8 cellular contexts compared by ENCODE assay signal in genomic region chr20:44733341-44734069, GRCh38. TPM values are rescaled to one million over a fixed set of nuclear protein-coding genes. Genes with fewer than 3 reads are reported as not detected.
DNase-seq lines count a peak whose midpoint lies in the region; ATAC-seq and TF ChIP-seq lines count a peak whose summit lies in the region.

No MANE protein-coding gene starts in this region.

- CTCF ChIA-PET in GM10248 (lab: Yijun Ruan, JAX) = interaction anchor here (0.9 to 13.0 kb wide), 15 partner anchors 10 to 349 kb away, joined by 3 to 178 read pairs (median 4); partner anchors contain the start of gene KCNK15

- peak overlapping the region; percentile 43 to 85 (median 75) for H3K27ac Mint-ChIP-seq in brain

- peak overlapping the region in 2 of 5 experiments; percentile 14 to 73 for H3K4me3 Mint-ChIP-seq in brain

- POLR2A ChIA-PET in GM10248 (lab: Yijun Ruan, JAX) = no interaction called here

- peaks cover 4% of the 10 kb centered on the region for H3K36me3 Mint-ChIP-seq in brain

- H3K4me1 Mint-ChIP-seq in brain = peaks cover 77% of the 10 kb centered on the region

- peaks cover 0 to 3% (median 0%) of the 10 kb centered on the region in 5 experiments for H3K9me3 Mint-ChIP-seq in brain

- no peak overlapping the region for H3K4me3 ChIP-seq in MG63

- no peaks in the 10 kb centered on the region for H3K27me3 Mint-ChIP-seq in brain

- DNase-seq in GM10248 (ENCODE audit: extremely low spot score) = peak; percentile 74
- peak; percentile 62 for DNase-seq in MG63
- peak; percentile 81 for DNase-seq in T1000 (lab: John Stamatoyannopoulos, UW)
- peak; percentile 87 for DNase-seq in inferior parietal cortex (ENCODE audit: extremely low spot score)
- peak; percentile 69 for DNase-seq in stimulated activated CD4-positive, alpha-beta T cell treated with anti-CD3 and anti-CD28 coated beads, Interleukin-15, amount 100 ng/mL, for 24 hours
- no peak for DNase-seq in NCI-H1048 (lab: John Stamatoyannopoulos, UW)

- H3K9me3 ChIP-seq in MG63 = peaks cover 19% of the 10 kb centered on the region

- ATAC-seq in GM21619 (IDR thresholded peaks at IDR 0.05; ENCODE audit: unreplicated experiment) = no peak

- no peaks in the 10 kb centered on the region for H3K27me3 ChIP-seq in MG63

- H3K36me3 ChIP-seq in MG63 = no peaks in the 10 kb centered on the region

- TF ChIP-seq CTCF in GM10248 (IDR thresholded peaks at IDR 0.05; ENCODE audit: control extremely low read depth, extremely low read depth, low read depth, missing control alignments) = peak; percentile 88
- peak; percentile 97 for TF ChIP-seq CTCF in brain (conservative IDR thresholded peaks at IDR 0.05)

RNA-seq across cellular contexts. Expression of gene KCNK15, which starts 12.2 kb away (rescaled TPM):
- total RNA-seq in MG63 (2014; rRNA removed; shearing (Covaris generic); ENCODE audit: low replicate concordance) = not detected in 2 replicates
- 0.12 TPM for polyA plus RNA-seq in brain (ENCODE audit: insufficient read depth, low read depth, low replicate concordance)

RNA-seq across cellular contexts. Expression of gene CCN5, which starts 18.3 kb away (rescaled TPM):
- total RNA-seq in MG63 (2014; rRNA removed; shearing (Covaris generic); ENCODE audit: low replicate concordance) = 0.07 TPM in 1 of 2 replicates, not detected in the other
- polyA plus RNA-seq in brain (ENCODE audit: insufficient read depth, low read depth, low replicate concordance) = 0.39 TPM
